In genomic region chr7:2403718-2404648, GRCh38 we compare ENCODE assay signal across 1 cellular context.
TF ChIP-seq lines count a peak whose summit lies in the region.

No MANE protein-coding gene starts in this region.

TF ChIP-seq in HCT116, 20 proteins besides CTCF, POLR2A, EP300 and RAD21 (continued from another document):
- TF ChIP-seq, protein P1, sequence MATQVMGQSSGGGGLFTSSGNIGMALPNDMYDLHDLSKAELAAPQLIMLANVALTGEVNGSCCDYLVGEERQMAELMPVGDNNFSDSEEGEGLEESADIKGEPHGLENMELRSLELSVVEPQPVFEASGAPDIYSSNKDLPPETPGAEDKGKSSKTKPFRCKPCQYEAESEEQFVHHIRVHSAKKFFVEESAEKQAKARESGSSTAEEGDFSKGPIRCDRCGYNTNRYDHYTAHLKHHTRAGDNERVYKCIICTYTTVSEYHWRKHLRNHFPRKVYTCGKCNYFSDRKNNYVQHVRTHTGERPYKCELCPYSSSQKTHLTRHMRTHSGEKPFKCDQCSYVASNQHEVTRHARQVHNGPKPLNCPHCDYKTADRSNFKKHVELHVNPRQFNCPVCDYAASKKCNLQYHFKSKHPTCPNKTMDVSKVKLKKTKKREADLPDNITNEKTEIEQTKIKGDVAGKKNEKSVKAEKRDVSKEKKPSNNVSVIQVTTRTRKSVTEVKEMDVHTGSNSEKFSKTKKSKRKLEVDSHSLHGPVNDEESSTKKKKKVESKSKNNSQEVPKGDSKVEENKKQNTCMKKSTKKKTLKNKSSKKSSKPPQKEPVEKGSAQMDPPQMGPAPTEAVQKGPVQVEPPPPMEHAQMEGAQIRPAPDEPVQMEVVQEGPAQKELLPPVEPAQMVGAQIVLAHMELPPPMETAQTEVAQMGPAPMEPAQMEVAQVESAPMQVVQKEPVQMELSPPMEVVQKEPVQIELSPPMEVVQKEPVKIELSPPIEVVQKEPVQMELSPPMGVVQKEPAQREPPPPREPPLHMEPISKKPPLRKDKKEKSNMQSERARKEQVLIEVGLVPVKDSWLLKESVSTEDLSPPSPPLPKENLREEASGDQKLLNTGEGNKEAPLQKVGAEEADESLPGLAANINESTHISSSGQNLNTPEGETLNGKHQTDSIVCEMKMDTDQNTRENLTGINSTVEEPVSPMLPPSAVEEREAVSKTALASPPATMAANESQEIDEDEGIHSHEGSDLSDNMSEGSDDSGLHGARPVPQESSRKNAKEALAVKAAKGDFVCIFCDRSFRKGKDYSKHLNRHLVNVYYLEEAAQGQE (IDR thresholded peaks at IDR 0.05; ENCODE audit: low read depth), result no peak
- TF ChIP-seq JUND (IDR thresholded peaks at IDR 0.05) (no peak), CBX3 (IDR thresholded peaks at IDR 0.05; ENCODE audit: low read depth) (no peak), EZH2phosphoT487 (IDR thresholded peaks at IDR 0.05; ENCODE audit: borderline replicate concordance) (no peak)
